In genomic region chr4:107939307-107939706, GRCh38 we compare ENCODE assay signal across 28 cellular contexts. TPM values are rescaled to one million over a fixed set of nuclear protein-coding genes. Genes with fewer than 3 reads are reported as not detected.
DNase-seq lines count a peak whose midpoint lies in the region; ATAC-seq and TF ChIP-seq lines count a peak whose summit lies in the region.
"Had no signal": no experiment of that assay in that cellular context is flagged by ENCODE, and none has a peak within 500 bp of the region (broad histone marks: within the 10 kb centered on the region; RNA-seq: fewer than 3 reads in every experiment).

No MANE protein-coding gene starts in this region.

- H3K4me1 ChIP-seq in adipocyte (ENCODE audit: control insufficient read depth, insufficient read depth, low read length): peaks cover 2% of the 10 kb centered on the region
- H3K4me1 ChIP-seq: ascending aorta, lower lobe of right lung, parathyroid adenoma, right lobe of liver had no signal

- no peak for TF ChIP-seq CTCF in foreskin fibroblast (IDR thresholded peaks at IDR 0.05; ENCODE audit: low read depth, low read length)

- no peak for DNase-seq in activated T-cell treated with anti-CD3 and anti-CD28 coated beads, Interleukin-2, amount 50 U/mL, for 72 hours
- no peak for DNase-seq in activated T-cell treated with anti-CD3 and anti-CD28 coated beads, Interleukin-2, amount 50 U/mL, for 24 hours
- peak; percentile 49 for DNase-seq in adipocyte (ENCODE audit: low read depth)
- DNase-seq in foreskin fibroblast: peak; percentile 31
- no peak for DNase-seq in stimulated activated naive CD8-positive, alpha-beta T cell treated with anti-CD3 and anti-CD28 coated beads, Interleukin-15, amount 100 ng/mL, for 72 hours
- DNase-seq in globus pallidus (ENCODE audit: low spot score): no peak
- DNase-seq in SW 1271 (lab: John Stamatoyannopoulos, UW): no peak
- DNase-seq: activated CD4-positive, CD25-positive, alpha-beta regulatory T cell treated with anti-CD3 and anti-CD28 coated beads, Interleukin-2, amount 50 U/mL, for 72 hours; activated CD8-positive, alpha-beta memory T cell treated with anti-CD3 and anti-CD28 coated beads for 24 hours; activated naive CD4-positive, alpha-beta T cell treated with anti-CD3 and anti-CD28 coated beads, Interleukin-2, amount 10 ng/mL, durations not matched to agents 7 days and 5 days; activated T-cell treated with anti-CD3 and anti-CD28 coated beads, Interleukin-2, amount 50 U/mL, for 1 hour; cerebellar nuclear complex; lower lobe of right lung; mucosa of descending colon; NCI-H1048; NCI-H1694 treated with DMSO at 0.1 percent for 48 hours; NCI-H2171; NCI-H524 treated with DMSO at 0.1 percent for 48 hours; right lobe of liver; SIG-M5; T-cell had no signal

- H3K27me3 ChIP-seq in adipocyte (replicated peaks; ENCODE audit: control insufficient read depth, insufficient read depth, low read length): no peaks in the 10 kb centered on the region
- H3K27me3 ChIP-seq: ascending aorta, right lobe of liver, tibial nerve had no signal

- H3K4me3 Mint-ChIP-seq in activated T-cell treated with anti-CD3 and anti-CD28 coated beads, Interleukin-2, amount 50 U/mL, for 72 hours: no peak overlapping the region
- H3K4me3 Mint-ChIP-seq in activated T-cell treated with anti-CD3 and anti-CD28 coated beads, Interleukin-2, amount 50 U/mL, for 24 hours: no peak overlapping the region
- H3K4me3 Mint-ChIP-seq in stimulated activated naive CD8-positive, alpha-beta T cell treated with anti-CD3 and anti-CD28 coated beads, Interleukin-15, amount 100 ng/mL, for 72 hours: no peak overlapping the region
- H3K4me3 Mint-ChIP-seq: activated naive CD4-positive, alpha-beta T cell treated with anti-CD3 and anti-CD28 coated beads, Interleukin-2, amount 10 ng/mL, durations not matched to agents 7 days and 5 days; nephron; T-cell had no signal

- no peaks in the 10 kb centered on the region for H3K9me3 ChIP-seq in adipocyte (ENCODE audit: control insufficient read depth, low read length)
- H3K9me3 ChIP-seq: ascending aorta, HAP-1, lower lobe of right lung, mucosa of descending colon, right lobe of liver had no signal

- H3K36me3 Mint-ChIP-seq in activated T-cell treated with anti-CD3 and anti-CD28 coated beads, Interleukin-2, amount 50 U/mL, for 72 hours (ENCODE audit: insufficient read depth in 2 of 2): peaks cover 4 to 5% of the 10 kb centered on the region in 2 donors
- H3K36me3 Mint-ChIP-seq in activated T-cell treated with anti-CD3 and anti-CD28 coated beads, Interleukin-2, amount 50 U/mL, for 24 hours (ENCODE audit: low read depth): peaks cover 4% of the 10 kb centered on the region

- no peak overlapping the region for H3K27ac Mint-ChIP-seq in activated T-cell treated with anti-CD3 and anti-CD28 coated beads, Interleukin-2, amount 50 U/mL, for 72 hours
- no peak overlapping the region for H3K27ac Mint-ChIP-seq in activated T-cell treated with anti-CD3 and anti-CD28 coated beads, Interleukin-2, amount 50 U/mL, for 24 hours
- H3K27ac Mint-ChIP-seq in stimulated activated naive CD8-positive, alpha-beta T cell treated with anti-CD3 and anti-CD28 coated beads, Interleukin-15, amount 100 ng/mL, for 72 hours: no peak overlapping the region
- H3K27ac Mint-ChIP-seq: activated naive CD4-positive, alpha-beta T cell treated with anti-CD3 and anti-CD28 coated beads, Interleukin-2, amount 10 ng/mL, durations not matched to agents 7 days and 5 days; nephron; T-cell had no signal

- peaks cover 15% of the 10 kb centered on the region for H3K4me1 Mint-ChIP-seq in activated T-cell treated with anti-CD3 and anti-CD28 coated beads, Interleukin-2, amount 50 U/mL, for 72 hours (ENCODE audit: low read depth)
- peaks cover 18% of the 10 kb centered on the region for H3K4me1 Mint-ChIP-seq in activated T-cell treated with anti-CD3 and anti-CD28 coated beads, Interleukin-2, amount 50 U/mL, for 24 hours (ENCODE audit: low read depth)
- H3K4me1 Mint-ChIP-seq in stimulated activated naive CD8-positive, alpha-beta T cell treated with anti-CD3 and anti-CD28 coated beads, Interleukin-15, amount 100 ng/mL, for 72 hours: peaks cover 18% of the 10 kb centered on the region
- H3K4me1 Mint-ChIP-seq: nephron had no signal

- H3K36me3 ChIP-seq in adipocyte (ENCODE audit: control insufficient read depth, insufficient read depth, low read length, severe bottlenecking): peaks cover 9% of the 10 kb centered on the region
- H3K36me3 ChIP-seq: ascending aorta, HAP-1, lower lobe of right lung, right lobe of liver had no signal

- ATAC-seq in activated T-cell treated with anti-CD3 and anti-CD28 coated beads, Interleukin-2, amount 50 U/mL, for 72 hours (replicated peaks in 1 of 2): peak; percentile 74 to 90
- ATAC-seq in stimulated activated naive CD8-positive, alpha-beta T cell treated with anti-CD3 and anti-CD28 coated beads, Interleukin-15, amount 100 ng/mL, for 72 hours: peak; percentile 84
- ATAC-seq in GM18520 (IDR thresholded peaks at IDR 0.05; ENCODE audit: unreplicated experiment): no peak
- ATAC-seq: lower lobe of right lung, mucosa of descending colon, Panc1, right lobe of liver, T-cell had no signal

- H3K4me3 ChIP-seq in adipocyte (ENCODE audit: low read length): no peak overlapping the region
- H3K4me3 ChIP-seq in foreskin fibroblast (ENCODE audit: low read depth in 1 of 2, low read length in 2 of 2): no peak overlapping the region
- H3K4me3 ChIP-seq: ascending aorta, HAP-1, lower lobe of right lung, mucosa of descending colon, right lobe of liver, tibial nerve had no signal

- no peaks in the 10 kb centered on the region for H3K9me3 Mint-ChIP-seq in activated T-cell treated with anti-CD3 and anti-CD28 coated beads, Interleukin-2, amount 50 U/mL, for 72 hours
- H3K9me3 Mint-ChIP-seq in activated T-cell treated with anti-CD3 and anti-CD28 coated beads, Interleukin-2, amount 50 U/mL, for 24 hours: no peaks in the 10 kb centered on the region
- no peaks in the 10 kb centered on the region for H3K9me3 Mint-ChIP-seq in stimulated activated naive CD8-positive, alpha-beta T cell treated with anti-CD3 and anti-CD28 coated beads, Interleukin-15, amount 100 ng/mL, for 72 hours
- H3K9me3 Mint-ChIP-seq: activated naive CD4-positive, alpha-beta T cell treated with anti-CD3 and anti-CD28 coated beads, Interleukin-2, amount 10 ng/mL, durations not matched to agents 7 days and 5 days; nephron; T-cell had no signal

- H3K9ac ChIP-seq in adipocyte (ENCODE audit: low read length): no peak overlapping the region
- H3K9ac ChIP-seq: parathyroid adenoma had no signal

- H3K27me3 Mint-ChIP-seq in activated T-cell treated with anti-CD3 and anti-CD28 coated beads, Interleukin-2, amount 50 U/mL, for 72 hours (ENCODE audit: low read depth): no peaks in the 10 kb centered on the region
- no peaks in the 10 kb centered on the region for H3K27me3 Mint-ChIP-seq in activated T-cell treated with anti-CD3 and anti-CD28 coated beads, Interleukin-2, amount 50 U/mL, for 24 hours
- no peaks in the 10 kb centered on the region for H3K27me3 Mint-ChIP-seq in stimulated activated naive CD8-positive, alpha-beta T cell treated with anti-CD3 and anti-CD28 coated beads, Interleukin-15, amount 100 ng/mL, for 72 hours
- H3K27me3 Mint-ChIP-seq: activated naive CD4-positive, alpha-beta T cell treated with anti-CD3 and anti-CD28 coated beads, Interleukin-2, amount 10 ng/mL, durations not matched to agents 7 days and 5 days; T-cell had no signal

RNA-seq across cellular contexts. Expression of gene CYP2U1, which starts 8.0 kb away (rescaled TPM):
- total RNA-seq in activated T-cell treated with anti-CD3 and anti-CD28 coated beads, Interleukin-2, amount 50 U/mL, for 72 hours: 1 to 10 TPM; 2.2 to 2.8 TPM

RNA-seq across cellular contexts. Expression of gene HADH, which starts 50.4 kb away (rescaled TPM):
- total RNA-seq in activated T-cell treated with anti-CD3 and anti-CD28 coated beads, Interleukin-2, amount 50 U/mL, for 72 hours: 10 to 100 TPM; 35.7 to 45.7 TPM

Comparison
In these comparisons a context has a peak if more than half of its experiments do, and no peak if none do; other contexts are left out.
1. DNase-seq: peak in adipocyte (single experiment) and foreskin fibroblast (2 of 2); none in activated T-cell treated with anti-CD3 and anti-CD28 coated beads, Interleukin-2, amount 50 U/mL, for 72 hours (0 of 2), activated T-cell treated with anti-CD3 and anti-CD28 coated beads, Interleukin-2, amount 50 U/mL, for 24 hours (single experiment), stimulated activated naive CD8-positive, alpha-beta T cell treated with anti-CD3 and anti-CD28 coated beads, Interleukin-15, amount 100 ng/mL, for 72 hours (0 of 2), globus pallidus (single experiment) and SW 1271 (0 of 2).